9 cellular contexts compared by ENCODE assay signal in genomic region chr15:92922405-92923002, GRCh38. TPM values are rescaled to one million over a fixed set of nuclear protein-coding genes. Genes with fewer than 3 reads are reported as not detected.
A peak's percentile ranks its signal among the peaks of the same experiment; 100 is the strongest.
DNase-seq lines count a peak whose midpoint lies in the region; ATAC-seq and TF ChIP-seq lines count a peak whose summit lies in the region.
"Had no signal": no experiment of that assay in that cellular context is flagged by ENCODE, and none has a peak within 500 bp of the region (broad histone marks: within the 10 kb centered on the region; RNA-seq: fewer than 3 reads in every experiment).

No MANE protein-coding gene starts in this region.

- no TSS peak for BruUV-seq in MCF 10A (replicated peaks; lab: Mats Ljungman, UMichigan)

- H3K27me3 ChIP-seq in trophoblast cell (ENCODE audit: insufficient read depth, low read length) (no peaks in the 10 kb centered on the region), neuronal stem cell (ENCODE audit: control insufficient read depth in 3 of 3, insufficient read depth in 3 of 3, low read depth in 1 of 3, low read length in 3 of 3) (no peaks in the 10 kb centered on the region), H7 (ENCODE audit: control insufficient read depth, insufficient read depth, low read length) (no peaks in the 10 kb centered on the region)

- H2BK12ac ChIP-seq in trophoblast cell (ENCODE audit: low read length) (peak overlapping the region; percentile 52), neuronal stem cell (ENCODE audit: low read length) (no peak overlapping the region)

- no peak for TF ChIP-seq CTCF in MCF 10A (IDR thresholded peaks at IDR 0.05; ENCODE audit: unreplicated experiment)

- H2BK15ac ChIP-seq in neuronal stem cell (ENCODE audit: low read length), result no peak overlapping the region

- no peaks in the 10 kb centered on the region for H3K79me2 ChIP-seq in trophoblast cell (ENCODE audit: control insufficient read depth, insufficient read depth, low read length, poor library complexity)

- ATAC-seq in GM18519 (IDR thresholded peaks at IDR 0.05; ENCODE audit: low FRiP score, unreplicated experiment) (peak; percentile 53), HG02678 (IDR thresholded peaks at IDR 0.05; ENCODE audit: unreplicated experiment) (peak; percentile 63)

- peak overlapping the region; percentile 41 for H3K4me3 Mint-ChIP-seq in MCF 10A (ENCODE audit: unreplicated experiment)

- H3K36me3 ChIP-seq in trophoblast cell (ENCODE audit: control insufficient read depth in 1 of 2, insufficient read depth in 2 of 2, low read length in 2 of 2) (peaks cover 12 to 24% of the 10 kb centered on the region in 2 experiments), neuronal stem cell (replicated peaks in 1 of 2; ENCODE audit: control insufficient read depth in 2 of 2, insufficient read depth in 2 of 2, low read length in 2 of 2) (peaks cover 19 to 98% of the 10 kb centered on the region in 2 donors), H7 (replicated peaks; ENCODE audit: control insufficient read depth, insufficient read depth, low read length) (peaks cover 14% of the 10 kb centered on the region)

- peak overlapping the region; percentile 11 for H3K4ac ChIP-seq in trophoblast cell (ENCODE audit: low read depth, low read length)
- no peak overlapping the region for H3K4ac ChIP-seq in neuronal stem cell (ENCODE audit: low read length)

- H3K9ac ChIP-seq in trophoblast cell (ENCODE audit: low read length), result no peak overlapping the region
- H3K9ac ChIP-seq in neuronal stem cell (ENCODE audit: low read depth, low read length, poor library complexity), result no peak overlapping the region

- DNase-seq in MCF 10A (ENCODE audit: unreplicated experiment), result no peak
- no peak for DNase-seq in trophoblast cell
- DNase-seq in iPS-NIHi11 (ENCODE audit: low spot score), result no peak
- DNase-seq in neuronal stem cell (ENCODE audit: low spot score), result no peak
- no peak for DNase-seq in SIG-M5 treated with dmso at 0.1 percent for 504 hours (lab: John Stamatoyannopoulos, UW; ENCODE audit: unreplicated experiment)
- no peak for DNase-seq in H7
- DNase-seq: NCI-H2227 treated with DMSO at 0.1 percent for 48 hours had no signal

- H3K9me3 Mint-ChIP-seq in MCF 10A (ENCODE audit: unreplicated experiment), result no peaks in the 10 kb centered on the region

- H3K4me2 ChIP-seq in trophoblast cell (ENCODE audit: low read length) (no peak overlapping the region), neuronal stem cell (ENCODE audit: insufficient read depth, low read length, poor library complexity, severe bottlenecking) (no peak overlapping the region)

- H2BK5ac ChIP-seq in trophoblast cell (ENCODE audit: low read depth, low read length, poor library complexity), result no peak overlapping the region
- H2BK5ac ChIP-seq in neuronal stem cell (ENCODE audit: low read length), result no peak overlapping the region

- H3K27ac Mint-ChIP-seq in MCF 10A (ENCODE audit: low read depth, unreplicated experiment), result peak overlapping the region; percentile 93

- no peak overlapping the region for H4K12ac ChIP-seq in trophoblast cell (ENCODE audit: low read depth, low read length)

- H3K23ac ChIP-seq in trophoblast cell (ENCODE audit: low read length) (no peak overlapping the region), neuronal stem cell (ENCODE audit: low read depth, low read length, poor library complexity) (no peak overlapping the region)

- H3K14ac ChIP-seq in trophoblast cell (ENCODE audit: low read length), result no peak overlapping the region
- H3K14ac ChIP-seq in neuronal stem cell (ENCODE audit: low read length), result no peak overlapping the region

- intact Hi-C loops in MCF 10A (cut with micrococcal nuclease), result no loop called here

- H3K27me3 Mint-ChIP-seq in MCF 10A (ENCODE audit: insufficient read depth, unreplicated experiment), result no peaks in the 10 kb centered on the region

- H2BK120ac ChIP-seq in trophoblast cell (ENCODE audit: insufficient read depth, low read length, poor library complexity), result no peak overlapping the region
- H2BK120ac ChIP-seq in neuronal stem cell (ENCODE audit: low read depth, low read length), result no peak overlapping the region

- CTCF ChIA-PET in MCF 10A (lab: Yijun Ruan, JAX), result interaction anchor here (1.1 to 1.7 kb wide), 2 partner anchors 53 to 102 kb away, joined by 7 to 8 read pairs; no protein-coding TSS in a partner anchor

- H4K8ac ChIP-seq in trophoblast cell (ENCODE audit: low read depth, low read length) (no peak overlapping the region), neuronal stem cell (ENCODE audit: low read depth, low read length) (no peak overlapping the region)

- WGBS in trophoblast cell (ENCODE audit: extremely low coverage, insufficient coverage, insufficient read length), result no CpG with 5 or more reads among the region's 5 CpGs
- WGBS in neuronal stem cell (ENCODE audit: extremely low coverage in 2 of 2, insufficient read length in 2 of 2, insufficient replicate concordance in 1 of 2), 2 donors, result no CpG with 5 or more reads among the region's 5 CpGs

- H4K91ac ChIP-seq in trophoblast cell (ENCODE audit: low read depth, low read length) (no peak overlapping the region), neuronal stem cell (ENCODE audit: low read depth, low read length, poor library complexity) (no peak overlapping the region)

- H3K27ac ChIP-seq in trophoblast cell (ENCODE audit: low read depth, low read length) (no peak overlapping the region), neuronal stem cell (replicated peaks; ENCODE audit: low read length) (no peak overlapping the region)

- H3K4me3 ChIP-seq in trophoblast cell (ENCODE audit: low read depth, low read length), result no peak overlapping the region
- no peak overlapping the region for H3K4me3 ChIP-seq in neuronal stem cell (ENCODE audit: low read length in 2 of 2)
- no peak overlapping the region for H3K4me3 ChIP-seq in H7 (ENCODE audit: insufficient read depth, low read depth, low read length)

- no peak overlapping the region for H2AK5ac ChIP-seq in trophoblast cell (ENCODE audit: low read length)
- H2AK5ac ChIP-seq in neuronal stem cell (ENCODE audit: low read depth, low read length), result no peak overlapping the region

- H3K36me3 Mint-ChIP-seq in MCF 10A (ENCODE audit: insufficient read depth, unreplicated experiment), result peaks cover 84% of the 10 kb centered on the region

- H2AFZ ChIP-seq in trophoblast cell (ENCODE audit: insufficient read depth, low read length, poor library complexity) (no peak overlapping the region), neuronal stem cell (ENCODE audit: low read length) (no peak overlapping the region)

- POLR2A ChIA-PET in MCF 10A (lab: Yijun Ruan, JAX), result interaction anchor here (0.7 to 13.0 kb wide), 17 partner anchors 8 to 126 kb away, joined by 3 to 381 read pairs (median 8); partner anchors contain the start of gene CHD2

- H3K4me1 Mint-ChIP-seq in MCF 10A (ENCODE audit: insufficient read depth, unreplicated experiment), result peaks cover 40% of the 10 kb centered on the region

- H3K18ac ChIP-seq in trophoblast cell (ENCODE audit: low read length) (no peak overlapping the region), neuronal stem cell (ENCODE audit: low read length) (no peak overlapping the region)

- H3K9me3 ChIP-seq in trophoblast cell (ENCODE audit: insufficient read depth, low read depth, low read length), result no peaks in the 10 kb centered on the region
- H3K9me3 ChIP-seq in neuronal stem cell (replicated peaks in 1 of 2; ENCODE audit: control insufficient read depth in 2 of 2, insufficient read depth in 1 of 2, low read depth in 1 of 2, low read length in 2 of 2), result no peaks in the 10 kb centered on the region

- H3K79me1 ChIP-seq in trophoblast cell (ENCODE audit: low read length) (peaks cover 7% of the 10 kb centered on the region), neuronal stem cell (ENCODE audit: low read depth, low read length) (peaks cover 6% of the 10 kb centered on the region)

- peaks cover 13 to 19% of the 10 kb centered on the region in 2 experiments for H3K4me1 ChIP-seq in trophoblast cell (ENCODE audit: control insufficient read depth in 1 of 2, insufficient read depth in 2 of 2, low read length in 2 of 2)
- peaks cover 5 to 10% of the 10 kb centered on the region in 2 donors for H3K4me1 ChIP-seq in neuronal stem cell (ENCODE audit: control insufficient read depth in 2 of 2, insufficient read depth in 1 of 2, low read depth in 1 of 2, low read length in 2 of 2)

RNA-seq across cellular contexts. Expression of gene CHD2, which starts 22.4 kb away (rescaled TPM):
- 129 and 148 TPM in 2 replicates for total RNA-seq in MCF 10A (2022)
- 98.2 and 104 TPM in 2 replicates for polyA plus RNA-seq in trophoblast cell (2013)
- 63.3 TPM for polyA plus RNA-seq in neuronal stem cell (2013, experiment 1 of 2)
- polyA plus RNA-seq in neuronal stem cell (2013, experiment 2 of 2), result 62.8 TPM
- total RNA-seq in H7 (2014; rRNA removed; shearing (Covaris generic)), result 29.7 and 35.5 TPM in 2 replicates
